Comparison of ENCODE assay signal across 16 cellular contexts in genomic region chr9:35858428-35858827, GRCh38. TPM values are rescaled to one million over a fixed set of nuclear protein-coding genes. Genes with fewer than 3 reads are reported as not detected.
DNase-seq lines count a peak whose midpoint lies in the region; ATAC-seq and TF ChIP-seq lines count a peak whose summit lies in the region.
"Had no signal": no experiment of that assay in that cellular context is flagged by ENCODE, and none has a peak within 500 bp of the region (broad histone marks: within the 10 kb centered on the region; RNA-seq: fewer than 3 reads in every experiment).

No MANE protein-coding gene starts in this region.

- no peak overlapping the region for H2BK5ac ChIP-seq in IMR-90 (ENCODE audit: low read depth, low read length, poor library complexity, severe bottlenecking)

- peak overlapping the region; percentile 32 for H2AK9ac ChIP-seq in IMR-90 (replicated peaks; ENCODE audit: low read depth, low read length, poor library complexity)

- H3K27ac ChIP-seq in IMR-90 (ENCODE audit: insufficient read depth, low read length) (no peak overlapping the region), endodermal cell (ENCODE audit: low read depth, low read length) (no peak overlapping the region), spleen (no peak overlapping the region)
- H3K27ac ChIP-seq: C4-2B, GM23248 had no signal

- H3K4me1 Mint-ChIP-seq in endodermal cell (peaks cover 3% of the 10 kb centered on the region), osteocyte (ENCODE audit: unreplicated experiment) (no peaks in the 10 kb centered on the region)
- H3K4me1 Mint-ChIP-seq in stimulated activated effector memory CD8-positive, alpha-beta T cell treated with anti-CD3 and anti-CD28 coated beads, Interleukin-12 subunit alpha, Interleukin-12 subunit beta, amount 100 ng/mL, for 72 hours: peaks cover 19% of the 10 kb centered on the region

- H3K14ac ChIP-seq in IMR-90 (replicated peaks; ENCODE audit: low read depth, low read length): no peak overlapping the region

- H3K27ac Mint-ChIP-seq in endodermal cell (no peak overlapping the region), osteocyte (ENCODE audit: unreplicated experiment) (no peak overlapping the region)
- peak overlapping the region; percentile 48 for H3K27ac Mint-ChIP-seq in stimulated activated effector memory CD8-positive, alpha-beta T cell treated with anti-CD3 and anti-CD28 coated beads, Interleukin-12 subunit alpha, Interleukin-12 subunit beta, amount 100 ng/mL, for 72 hours
- H3K27ac Mint-ChIP-seq: CD4-positive, alpha-beta T cell; IgD-negative memory B cell had no signal

- no peak overlapping the region for H2BK120ac ChIP-seq in IMR-90 (ENCODE audit: low read depth, low read length)

- no peak overlapping the region for H3K4me3 ChIP-seq in IMR-90 (ENCODE audit: insufficient read depth, low read depth, low read length)
- H3K4me3 ChIP-seq in endodermal cell (ENCODE audit: low read length): no peak overlapping the region
- no peak overlapping the region for H3K4me3 ChIP-seq in spleen
- H3K4me3 ChIP-seq: GM23248 had no signal

- H3K79me1 ChIP-seq in IMR-90 (ENCODE audit: low read depth in 1 of 2, low read length in 2 of 2): no peaks in the 10 kb centered on the region

- WGBS in IMR-90 (ENCODE audit: extremely low coverage in 2 of 2, insufficient read length in 1 of 2), 2 experiments: no CpG with 5 or more reads among the region's 5 CpGs
- WGBS in endodermal cell (ENCODE audit: insufficient coverage in 1 of 2, insufficient read length in 1 of 2), 2 experiments: 91 to 97% methylated on average over 5 of the region's 5 CpGs
- WGBS in spleen, 5 donors: 62 to 81% (median 78%) methylated on average over 5 of the region's 5 CpGs

- peak overlapping the region; percentile 24 for H2AFZ ChIP-seq in IMR-90 (replicated peaks; ENCODE audit: low read length, poor library complexity)
- H2AFZ ChIP-seq: GM23248 had no signal

- no peak overlapping the region for H4K5ac ChIP-seq in IMR-90 (ENCODE audit: low read depth, low read length)

- no peaks in the 10 kb centered on the region for H3K4me1 ChIP-seq in IMR-90 (ENCODE audit: control insufficient read depth, insufficient read depth, low read length)
- no peaks in the 10 kb centered on the region for H3K4me1 ChIP-seq in endodermal cell (ENCODE audit: control insufficient read depth, insufficient read depth, low read length)
- peaks cover 0 to 11% (median 0%) of the 10 kb centered on the region in 6 donors for H3K4me1 ChIP-seq in spleen
- H3K4me1 ChIP-seq: Caco-2 had no signal

- dilution Hi-C loops in IMR-90 (cut with HindIII; ENCODE audit: low sequenced_read_pairs, unreplicated experiment): no loop called here

- H4K8ac ChIP-seq in IMR-90 (ENCODE audit: low read depth in 2 of 2, low read length in 2 of 2): no peak overlapping the region

- no peak overlapping the region for H3K56ac ChIP-seq in IMR-90 (ENCODE audit: extremely low read depth, insufficient read depth, low read length)

- no TSS peak for BruUV-seq in IMR-90 (replicated peaks; lab: Mats Ljungman, UMichigan)

- no peak overlapping the region for H2AK5ac ChIP-seq in IMR-90 (ENCODE audit: low read depth, low read length)

- H2BK15ac ChIP-seq in IMR-90 (ENCODE audit: low read depth, low read length): no peak overlapping the region

- H3K9ac ChIP-seq in IMR-90 (ENCODE audit: low read depth, low read length): no peak overlapping the region
- H3K9ac ChIP-seq in endodermal cell (ENCODE audit: extremely low read depth, low read length, poor library complexity, severe bottlenecking): no peak overlapping the region
- H3K9ac ChIP-seq: GM23248 had no signal

- no peaks in the 10 kb centered on the region for H3K36me3 ChIP-seq in IMR-90 (ENCODE audit: control insufficient read depth, insufficient read depth, low read length)
- H3K36me3 ChIP-seq in endodermal cell (ENCODE audit: control insufficient read depth, insufficient read depth, low read length): no peaks in the 10 kb centered on the region
- no peaks in the 10 kb centered on the region for H3K36me3 ChIP-seq in spleen

- no peak overlapping the region for H3K4me3 Mint-ChIP-seq in endodermal cell
- no peak overlapping the region for H3K4me3 Mint-ChIP-seq in osteocyte (ENCODE audit: unreplicated experiment)
- no peak overlapping the region for H3K4me3 Mint-ChIP-seq in stimulated activated effector memory CD8-positive, alpha-beta T cell treated with anti-CD3 and anti-CD28 coated beads, Interleukin-12 subunit alpha, Interleukin-12 subunit beta, amount 100 ng/mL, for 72 hours
- H3K4me3 Mint-ChIP-seq: CD4-positive, alpha-beta T cell; IgD-negative memory B cell had no signal

- no peak overlapping the region for H4K91ac ChIP-seq in IMR-90 (ENCODE audit: insufficient read depth, low read depth, low read length)

- no peak overlapping the region for H3K4ac ChIP-seq in IMR-90 (ENCODE audit: low read depth, low read length)

- DNase-seq in IMR-90 (no peak), endodermal cell (peak; percentile 18), osteocyte (ENCODE audit: extremely low spot score, unreplicated experiment) (peak; percentile 7), AG08395 (ENCODE audit: low spot score) (no peak), spleen (no peak)
- peak in 1 of 2 donors; percentile 38 for DNase-seq in stimulated activated effector memory CD8-positive, alpha-beta T cell treated with anti-CD3 and anti-CD28 coated beads, Interleukin-12 subunit alpha, Interleukin-12 subunit beta, amount 100 ng/mL, for 72 hours (ENCODE audit: low spot score in 2 of 2)
- DNase-seq in effector CD4-positive, alpha-beta T cell: no peak
- DNase-seq: ACHN; AML-193; Caco-2; CD4-positive, alpha-beta T cell; GM23248 had no signal

- ATAC-seq in IMR-90 (ENCODE audit: low read depth): no peak
- no peak for ATAC-seq in stimulated activated effector memory CD8-positive, alpha-beta T cell treated with anti-CD3 and anti-CD28 coated beads, Interleukin-12 subunit alpha, Interleukin-12 subunit beta, amount 100 ng/mL, for 72 hours

- no peak overlapping the region for H3K23ac ChIP-seq in IMR-90 (ENCODE audit: low read depth, low read length)

- H3K4me2 ChIP-seq in IMR-90 (ENCODE audit: low read depth, low read length): no peak overlapping the region

- no peak for TF ChIP-seq POLR2A in IMR-90 (IDR thresholded peaks at IDR 0.05; ENCODE audit: low read depth, low read length)
- TF ChIP-seq POLR2A in spleen (IDR thresholded peaks at IDR 0.05): no peak

- H3K18ac ChIP-seq in IMR-90 (ENCODE audit: low read depth, low read length): no peak overlapping the region

- H3K27me3 ChIP-seq in IMR-90 (ENCODE audit: control insufficient read depth, insufficient read depth, low read length) (peaks cover 31% of the 10 kb centered on the region), endodermal cell (ENCODE audit: control insufficient read depth, insufficient read depth, low read length, poor library complexity, severe bottlenecking) (peaks cover 10% of the 10 kb centered on the region), spleen (replicated peaks in 1 of 7) (peaks cover 0 to 42% (median 0%) of the 10 kb centered on the region in 7 donors)

- no peaks in the 10 kb centered on the region for H4K20me1 ChIP-seq in IMR-90 (ENCODE audit: insufficient read depth, low read length)

- H3K9me3 Mint-ChIP-seq in endodermal cell (no peaks in the 10 kb centered on the region), osteocyte (ENCODE audit: unreplicated experiment) (no peaks in the 10 kb centered on the region)
- no peaks in the 10 kb centered on the region for H3K9me3 Mint-ChIP-seq in stimulated activated effector memory CD8-positive, alpha-beta T cell treated with anti-CD3 and anti-CD28 coated beads, Interleukin-12 subunit alpha, Interleukin-12 subunit beta, amount 100 ng/mL, for 72 hours
- H3K9me3 Mint-ChIP-seq: CD4-positive, alpha-beta T cell; IgD-negative memory B cell had no signal

- H2BK20ac ChIP-seq in IMR-90 (ENCODE audit: low read depth, low read length): no peak overlapping the region

- H3K36me3 Mint-ChIP-seq in endodermal cell (ENCODE audit: low read depth) (no peaks in the 10 kb centered on the region), osteocyte (ENCODE audit: unreplicated experiment) (peaks cover 6% of the 10 kb centered on the region)
- no peaks in the 10 kb centered on the region for H3K36me3 Mint-ChIP-seq in stimulated activated effector memory CD8-positive, alpha-beta T cell treated with anti-CD3 and anti-CD28 coated beads, Interleukin-12 subunit alpha, Interleukin-12 subunit beta, amount 100 ng/mL, for 72 hours
- H3K36me3 Mint-ChIP-seq: IgD-negative memory B cell had no signal

- H3K9me3 ChIP-seq in IMR-90 (ENCODE audit: control insufficient read depth, insufficient read depth, low read length): no peaks in the 10 kb centered on the region
- H3K9me3 ChIP-seq in endodermal cell (ENCODE audit: control insufficient read depth, low read length): no peaks in the 10 kb centered on the region
- H3K9me3 ChIP-seq in spleen: no peaks in the 10 kb centered on the region
- H3K9me3 ChIP-seq: Caco-2 had no signal

- no peaks in the 10 kb centered on the region for H3K9me1 ChIP-seq in IMR-90 (ENCODE audit: insufficient read depth, low read length)

- intact Hi-C loops in IMR-90 (cut with micrococcal nuclease) (no loop called here), spleen (cut with DNase I; ENCODE audit: low total_unique reads) (no loop called here)

- no peak for TF ChIP-seq RAD21 in IMR-90 (IDR thresholded peaks at IDR 0.05; ENCODE audit: low read length)

- POLR2A ChIA-PET in IMR-90 (lab: Charles Lee; ENCODE audit: unreplicated experiment): no interaction called here

- CTCF ChIA-PET in IMR-90 (lab: Yijun Ruan, JAX): interaction anchor here (1.0 kb wide), 1 partner anchor 10 kb away, joined by 3 read pairs; no protein-coding TSS in a partner anchor

- no peak for TF ChIP-seq CTCF in IMR-90 (conservative IDR thresholded peaks at IDR 0.05; ENCODE audit: low read depth, low read length)
- no peak for TF ChIP-seq CTCF in endodermal cell (conservative IDR thresholded peaks at IDR 0.05)
- no peak for TF ChIP-seq CTCF in osteocyte (IDR thresholded peaks at IDR 0.05)
- TF ChIP-seq CTCF in spleen (IDR thresholded peaks at IDR 0.05 in 8 of 11, conservative IDR thresholded peaks at IDR 0.05 in 3 of 11): no peak

- in situ Hi-C loops in IMR-90 (cut with MboI; ENCODE audit: low sequenced_read_pairs): no loop called here

- H3K27me3 Mint-ChIP-seq in endodermal cell (ENCODE audit: insufficient read depth) (peaks cover 41% of the 10 kb centered on the region), osteocyte (ENCODE audit: unreplicated experiment) (peaks cover 40% of the 10 kb centered on the region)

RNA-seq across cellular contexts. Expression of gene OR13J1, which starts 11.8 kb away (rescaled TPM):
- not detected in 2 replicates for total RNA-seq in IMR-90 (2012; rRNA removed)
- polyA plus RNA-seq in IMR-90 (2012; rRNA removed): not detected in 2 replicates
- not detected in 2 replicates for polyA plus RNA-seq in IMR-90 (2012; cell fraction: cytosol; rRNA removed)
- polyA plus RNA-seq in IMR-90 (2012; cell fraction: nucleus; rRNA removed; ENCODE audit: low replicate concordance): not detected in 2 replicates
- total RNA-seq in endodermal cell: not detected
- not detected for polyA plus RNA-seq in endodermal cell (2013, experiment 1 of 2)
- polyA plus RNA-seq in endodermal cell (2013, experiment 2 of 2): not detected
- not detected in 2 replicates for total RNA-seq in osteocyte
- total RNA-seq in spleen: not detected
- polyA plus RNA-seq in spleen: not detected
- total RNA-seq: Caco-2; CD4-positive, alpha-beta T cell; GM23248; H4 had no signal
- polyA plus RNA-seq: BJ, GM23248, IgD-negative memory B cell had no signal

RNA-seq across cellular contexts. Expression of gene TMEM8B, which starts 29.4 kb away (rescaled TPM):
- total RNA-seq in IMR-90 (2012; rRNA removed) (0.56 and 0.72 TPM in 2 replicates), endodermal cell (10 to 100 TPM; 12.8 to 18.3 TPM), osteocyte (25.6 and 29.9 TPM in 2 replicates), spleen (1 to 10 TPM; 2.9 to 9.8 (median 5.9) TPM)
- polyA plus RNA-seq in IMR-90 (2012; rRNA removed) (8.2 and 8.3 TPM in 2 replicates), spleen (1 to 10 TPM; 3.2 to 8.8 (median 7.2) TPM)
- polyA plus RNA-seq in IMR-90 (2012; cell fraction: cytosol; rRNA removed): 4.6 and 10.5 TPM in 2 replicates
- 24.1 and 54.4 TPM in 2 replicates for polyA plus RNA-seq in IMR-90 (2012; cell fraction: nucleus; rRNA removed; ENCODE audit: low replicate concordance)
- 29.5 TPM for polyA plus RNA-seq in endodermal cell (2013, experiment 1 of 2)
- 26.0 TPM for polyA plus RNA-seq in endodermal cell (2013, experiment 2 of 2)

RNA-seq across cellular contexts. Expression of gene FAM221B, which starts 29.9 kb away (rescaled TPM):
- not detected in 2 replicates for total RNA-seq in IMR-90 (2012; rRNA removed)
- not detected in 2 replicates for polyA plus RNA-seq in IMR-90 (2012; rRNA removed)
- polyA plus RNA-seq in IMR-90 (2012; cell fraction: cytosol; rRNA removed): not detected in 2 replicates
- polyA plus RNA-seq in IMR-90 (2012; cell fraction: nucleus; rRNA removed; ENCODE audit: low replicate concordance): not detected in 2 replicates
- under 1 TPM in 1 of 2 donors, not detected in 1; 0.22 TPM for total RNA-seq in endodermal cell
- polyA plus RNA-seq in endodermal cell (2013, experiment 1 of 2): 0.32 TPM
- 0.70 TPM for polyA plus RNA-seq in endodermal cell (2013, experiment 2 of 2)
- total RNA-seq in osteocyte: not detected in 2 replicates
- not detected for total RNA-seq in spleen
- polyA plus RNA-seq in spleen: not detected
- total RNA-seq: Caco-2; CD4-positive, alpha-beta T cell; GM23248; H4 had no signal
- polyA plus RNA-seq: BJ, GM23248, IgD-negative memory B cell had no signal

RNA-seq across cellular contexts. Expression of gene HINT2, which starts 43.6 kb away (rescaled TPM):
- total RNA-seq in IMR-90 (2012; rRNA removed): 6.7 and 7.5 TPM in 2 replicates
- 17.4 and 20.6 TPM in 2 replicates for polyA plus RNA-seq in IMR-90 (2012; rRNA removed)
- 26.5 and 46.4 TPM in 2 replicates for polyA plus RNA-seq in IMR-90 (2012; cell fraction: cytosol; rRNA removed)
- 10.9 and 11.6 TPM in 2 replicates for polyA plus RNA-seq in IMR-90 (2012; cell fraction: nucleus; rRNA removed; ENCODE audit: low replicate concordance)
- 10 to 100 TPM; 34.3 to 48.6 TPM for total RNA-seq in endodermal cell
- polyA plus RNA-seq in endodermal cell (2013, experiment 1 of 2): 68.5 TPM
- 57.9 TPM for polyA plus RNA-seq in endodermal cell (2013, experiment 2 of 2)
- 35.4 and 36.0 TPM in 2 replicates for total RNA-seq in osteocyte
- 10 to 100 TPM; 20.1 to 32.4 (median 23.0) TPM for total RNA-seq in spleen
- polyA plus RNA-seq in spleen: 10 to 100 TPM; 60.0 to 73.6 (median 69.6) TPM

RNA-seq across cellular contexts. Expression of gene SPAG8, which starts 46.4 kb away (rescaled TPM):
- 0.28 and 0.72 TPM in 2 replicates for total RNA-seq in IMR-90 (2012; rRNA removed)
- 0.62 and 0.84 TPM in 2 replicates for polyA plus RNA-seq in IMR-90 (2012; rRNA removed)
- polyA plus RNA-seq in IMR-90 (2012; cell fraction: cytosol; rRNA removed): 0.35 and 0.49 TPM in 2 replicates
- polyA plus RNA-seq in IMR-90 (2012; cell fraction: nucleus; rRNA removed; ENCODE audit: low replicate concordance): 4.4 and 5.1 TPM in 2 replicates
- total RNA-seq in endodermal cell: 1 to 10 TPM; 1.2 to 1.4 TPM
- polyA plus RNA-seq in endodermal cell (2013, experiment 1 of 2): 2.2 TPM
- polyA plus RNA-seq in endodermal cell (2013, experiment 2 of 2): 1.9 TPM
- 2.4 TPM in 2 replicates for total RNA-seq in osteocyte
- total RNA-seq in spleen: 1 to 10 TPM; 1.1 to 4.5 (median 2.3) TPM
- polyA plus RNA-seq in spleen: 1 to 10 TPM; 1.7 to 2.5 (median 1.7) TPM

Comparison
In these comparisons a context has a peak if more than half of its experiments do, and no peak if none do; other contexts are left out.
1. DNase-seq: peak in endodermal cell (single experiment) and osteocyte (single experiment); none in IMR-90 (single experiment), effector CD4-positive, alpha-beta T cell (single experiment), AG08395 (single experiment) and spleen (single experiment).